Comparison of ENCODE assay signal across 10 cellular contexts in the genomic region with DNA sequence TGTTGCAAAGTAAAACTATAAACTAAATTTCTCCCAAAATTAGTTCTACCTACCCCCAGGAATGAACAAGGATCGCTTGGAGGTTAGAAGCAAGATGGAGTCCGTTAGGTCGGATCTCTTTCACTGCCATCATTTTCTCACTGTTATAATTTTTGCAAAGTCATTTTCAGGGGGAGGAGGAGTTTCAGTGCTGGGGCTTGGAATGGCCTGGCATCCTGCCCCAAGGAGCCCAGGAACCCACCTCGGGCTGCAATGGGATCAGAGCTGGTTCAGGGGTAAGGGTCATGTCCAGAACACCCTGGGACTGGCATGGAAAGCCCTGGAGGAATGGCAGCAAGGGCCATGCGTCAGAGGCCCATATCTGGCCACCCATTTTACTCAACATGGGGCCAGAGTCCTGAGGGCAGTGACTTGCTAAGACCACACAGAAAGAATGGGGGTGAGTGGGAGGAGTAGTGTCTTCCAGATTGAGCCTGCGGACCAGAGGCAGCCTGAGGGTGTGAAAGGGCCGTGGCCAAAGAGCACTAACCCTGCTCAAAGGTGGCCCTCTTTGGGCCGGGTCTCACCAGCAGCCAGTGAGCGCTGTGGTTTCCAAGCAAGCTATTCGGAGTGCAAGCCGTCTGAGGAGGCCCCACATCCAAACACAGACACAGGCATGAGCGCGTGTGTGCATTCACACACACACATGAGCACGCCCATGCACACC. TPM values are rescaled to one million over a fixed set of nuclear protein-coding genes. Genes with fewer than 3 reads are reported as not detected.
DNase-seq lines count a peak whose midpoint lies in the region; ATAC-seq, FAIRE-seq and TF ChIP-seq lines count a peak whose summit lies in the region.
"Had no signal": no experiment of that assay in that cellular context is flagged by ENCODE, and none has a peak within 500 bp of the region (broad histone marks: within the 10 kb centered on the region; RNA-seq: fewer than 3 reads in every experiment).

No MANE protein-coding gene starts in this region.

- FAIRE-seq in kidney (lab: Jason Lieb, UNC) = no peak
- no peak for FAIRE-seq in GM19239 (lab: Jason Lieb, UNC)
- FAIRE-seq: colon had no signal

- intact Hi-C loops in Right ventricle myocardium inferior (cut with DNase I) (no loop called here), left ventricle myocardium superior (cut with micrococcal nuclease) (no loop called here), ascending aorta (cut with DNase I) (loop anchor here (1.0 kb wide), 1 partner anchor 16 kb away; no protein-coding TSS in a partner anchor), kidney (cut with DNase I) (no loop called here)

- no peak overlapping the region for H3K9ac ChIP-seq in kidney (ENCODE audit: low read length in 2 of 2)

- DNase-seq in Right ventricle myocardium inferior (ENCODE audit: missing footprints) (peak; percentile 76), left ventricle myocardium superior (no peak), ascending aorta (ENCODE audit: low spot score in 2 of 2) (peak; percentile 8 to 62), kidney (peak; percentile 83), ureter (ENCODE audit: low spot score) (peak; percentile 45), GM19239 (ENCODE audit: insufficient read length, low spot score) (no peak), GM19240 (ENCODE audit: insufficient read length, low spot score) (no peak)

- H3K9me3 ChIP-seq in ascending aorta (no peaks in the 10 kb centered on the region), kidney (ENCODE audit: control insufficient read depth in 1 of 2, low read length in 2 of 2) (no peaks in the 10 kb centered on the region)

- peaks cover 9 to 18% of the 10 kb centered on the region in 2 donors for H3K4me1 ChIP-seq in ascending aorta
- H3K4me1 ChIP-seq in kidney (ENCODE audit: control insufficient read depth in 1 of 2, insufficient read depth in 1 of 2, low read depth in 1 of 2, low read length in 2 of 2) = peaks cover 0 to 4% of the 10 kb centered on the region in 2 donors

- H3K36me3 ChIP-seq in ascending aorta (no peaks in the 10 kb centered on the region), kidney (ENCODE audit: control insufficient read depth in 1 of 2, insufficient read depth in 2 of 2, low read length in 2 of 2) (no peaks in the 10 kb centered on the region)

- H3K27ac ChIP-seq in ascending aorta = peak overlapping the region in 1 of 2 donors; percentile 22
- no peak overlapping the region for H3K27ac ChIP-seq in kidney (ENCODE audit: low read depth in 2 of 2, low read length in 2 of 2)

- ATAC-seq in Right ventricle myocardium inferior (no peak), left ventricle myocardium superior (no peak), GM18873 (IDR thresholded peaks at IDR 0.05; ENCODE audit: low FRiP score, unreplicated experiment) (no peak)

- H3K27me3 ChIP-seq in ascending aorta = no peaks in the 10 kb centered on the region

- H3K4me3 ChIP-seq in ascending aorta (no peak overlapping the region), kidney (ENCODE audit: low read length in 2 of 2) (no peak overlapping the region)

- TF ChIP-seq CTCF in ascending aorta (IDR thresholded peaks at IDR 0.05) = no peak
- TF ChIP-seq CTCF in kidney (IDR thresholded peaks at IDR 0.05; ENCODE audit: borderline replicate concordance, extremely low read depth, insufficient read depth) = no peak

RNA-seq across cellular contexts. Expression of a gene that starts 31.8 kb away (rescaled TPM):
- not detected for total RNA-seq in Right ventricle myocardium inferior
- total RNA-seq in left ventricle myocardium superior = not detected
- 6.3 TPM for total RNA-seq in ascending aorta
- total RNA-seq in kidney = 12.6 TPM
- polyA plus RNA-seq in kidney (ENCODE audit: insufficient read depth, low read depth, low replicate concordance) = 8.5 TPM
- 9.4 TPM for total RNA-seq in ureter
- total RNA-seq: CD4-positive, CD25-positive, alpha-beta regulatory T cell had no signal
- polyA plus RNA-seq: CD4-positive, CD25-positive, alpha-beta regulatory T cell had no signal

RNA-seq across cellular contexts. Expression of a gene that starts 54.3 kb away (rescaled TPM):
- total RNA-seq in Right ventricle myocardium inferior = 3.2 TPM
- 3.6 TPM for total RNA-seq in left ventricle myocardium superior
- total RNA-seq in ascending aorta = 50.9 TPM
- 12.7 TPM for total RNA-seq in kidney
- polyA plus RNA-seq in kidney (ENCODE audit: insufficient read depth, low read depth, low replicate concordance) = 2.1 TPM
- total RNA-seq in ureter = 10.4 TPM

RNA-seq across cellular contexts. Expression of a gene that starts 58.9 kb away (rescaled TPM):
- not detected for total RNA-seq in Right ventricle myocardium inferior
- total RNA-seq in left ventricle myocardium superior = not detected
- not detected for total RNA-seq in ascending aorta
- not detected for total RNA-seq in kidney
- not detected for polyA plus RNA-seq in kidney (ENCODE audit: insufficient read depth, low read depth, low replicate concordance)
- not detected for total RNA-seq in ureter
- total RNA-seq: CD4-positive, CD25-positive, alpha-beta regulatory T cell had no signal
- polyA plus RNA-seq: CD4-positive, CD25-positive, alpha-beta regulatory T cell had no signal

Comparison
In these comparisons a context has a peak if more than half of its experiments do, and no peak if none do; other contexts are left out.
1. DNase-seq: peak in Right ventricle myocardium inferior (single experiment), ascending aorta (2 of 2), kidney (single experiment) and ureter (single experiment); none in left ventricle myocardium superior (single experiment), GM19239 (single experiment) and GM19240 (single experiment).